ENCODE assay signal across 1 cellular context in the genomic region with DNA sequence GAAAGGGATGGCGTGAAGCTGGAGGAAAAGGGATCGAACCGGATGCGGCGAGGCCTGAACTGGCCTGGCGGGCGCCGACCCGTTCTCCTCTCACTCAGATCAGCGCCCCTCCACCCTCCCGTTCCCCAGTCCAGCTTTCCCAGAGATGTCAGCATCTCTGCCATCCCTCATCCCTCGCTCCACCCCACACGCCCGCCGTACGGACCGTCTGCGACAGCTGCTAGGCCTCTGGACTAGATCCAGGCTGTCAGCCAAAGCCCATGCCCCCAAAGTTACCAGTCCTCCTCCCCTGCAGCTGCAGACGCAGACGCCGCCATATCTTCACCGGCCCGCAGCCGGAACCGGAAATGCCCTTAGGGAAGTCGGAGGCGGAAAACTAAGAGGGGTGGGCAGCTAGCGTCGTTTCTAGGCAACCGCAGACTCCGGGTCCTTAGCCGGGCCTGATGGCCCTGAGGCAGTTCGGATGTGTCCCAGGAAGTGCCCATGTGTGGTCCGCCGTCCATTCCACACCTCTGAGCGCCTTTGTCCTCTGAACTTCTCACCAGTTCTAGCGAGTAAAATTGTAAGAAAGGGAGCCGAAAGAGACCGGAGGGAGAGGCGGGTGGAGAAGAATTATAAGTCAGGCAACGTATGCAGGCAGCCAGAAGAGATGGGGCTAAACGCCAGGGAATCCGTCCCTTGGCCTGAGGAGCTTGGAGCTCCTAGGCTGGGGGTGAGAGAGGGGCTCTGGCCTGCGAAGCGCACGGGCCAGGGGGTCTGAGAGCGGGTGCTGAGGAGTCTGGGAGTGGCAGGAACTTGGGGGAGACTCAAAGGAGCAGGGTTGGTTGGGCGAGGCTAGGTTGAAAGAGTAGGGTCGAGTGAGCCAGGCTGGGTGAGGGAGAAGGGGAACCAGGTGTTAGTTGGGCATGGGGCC.
A peak's percentile ranks its signal among the peaks of the same experiment; 100 is the strongest.
TF ChIP-seq lines count a peak whose summit lies in the region.

A gene with protein sequence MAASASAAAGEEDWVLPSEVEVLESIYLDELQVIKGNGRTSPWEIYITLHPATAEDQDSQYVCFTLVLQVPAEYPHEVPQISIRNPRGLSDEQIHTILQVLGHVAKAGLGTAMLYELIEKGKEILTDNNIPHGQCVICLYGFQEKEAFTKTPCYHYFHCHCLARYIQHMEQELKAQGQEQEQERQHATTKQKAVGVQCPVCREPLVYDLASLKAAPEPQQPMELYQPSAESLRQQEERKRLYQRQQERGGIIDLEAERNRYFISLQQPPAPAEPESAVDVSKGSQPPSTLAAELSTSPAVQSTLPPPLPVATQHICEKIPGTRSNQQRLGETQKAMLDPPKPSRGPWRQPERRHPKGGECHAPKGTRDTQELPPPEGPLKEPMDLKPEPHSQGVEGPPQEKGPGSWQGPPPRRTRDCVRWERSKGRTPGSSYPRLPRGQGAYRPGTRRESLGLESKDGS (minus strand): TSS at position 349 of the 913 bp plus-strand sequence. CDS start 32 bp downstream, at position 317.
A gene with protein sequence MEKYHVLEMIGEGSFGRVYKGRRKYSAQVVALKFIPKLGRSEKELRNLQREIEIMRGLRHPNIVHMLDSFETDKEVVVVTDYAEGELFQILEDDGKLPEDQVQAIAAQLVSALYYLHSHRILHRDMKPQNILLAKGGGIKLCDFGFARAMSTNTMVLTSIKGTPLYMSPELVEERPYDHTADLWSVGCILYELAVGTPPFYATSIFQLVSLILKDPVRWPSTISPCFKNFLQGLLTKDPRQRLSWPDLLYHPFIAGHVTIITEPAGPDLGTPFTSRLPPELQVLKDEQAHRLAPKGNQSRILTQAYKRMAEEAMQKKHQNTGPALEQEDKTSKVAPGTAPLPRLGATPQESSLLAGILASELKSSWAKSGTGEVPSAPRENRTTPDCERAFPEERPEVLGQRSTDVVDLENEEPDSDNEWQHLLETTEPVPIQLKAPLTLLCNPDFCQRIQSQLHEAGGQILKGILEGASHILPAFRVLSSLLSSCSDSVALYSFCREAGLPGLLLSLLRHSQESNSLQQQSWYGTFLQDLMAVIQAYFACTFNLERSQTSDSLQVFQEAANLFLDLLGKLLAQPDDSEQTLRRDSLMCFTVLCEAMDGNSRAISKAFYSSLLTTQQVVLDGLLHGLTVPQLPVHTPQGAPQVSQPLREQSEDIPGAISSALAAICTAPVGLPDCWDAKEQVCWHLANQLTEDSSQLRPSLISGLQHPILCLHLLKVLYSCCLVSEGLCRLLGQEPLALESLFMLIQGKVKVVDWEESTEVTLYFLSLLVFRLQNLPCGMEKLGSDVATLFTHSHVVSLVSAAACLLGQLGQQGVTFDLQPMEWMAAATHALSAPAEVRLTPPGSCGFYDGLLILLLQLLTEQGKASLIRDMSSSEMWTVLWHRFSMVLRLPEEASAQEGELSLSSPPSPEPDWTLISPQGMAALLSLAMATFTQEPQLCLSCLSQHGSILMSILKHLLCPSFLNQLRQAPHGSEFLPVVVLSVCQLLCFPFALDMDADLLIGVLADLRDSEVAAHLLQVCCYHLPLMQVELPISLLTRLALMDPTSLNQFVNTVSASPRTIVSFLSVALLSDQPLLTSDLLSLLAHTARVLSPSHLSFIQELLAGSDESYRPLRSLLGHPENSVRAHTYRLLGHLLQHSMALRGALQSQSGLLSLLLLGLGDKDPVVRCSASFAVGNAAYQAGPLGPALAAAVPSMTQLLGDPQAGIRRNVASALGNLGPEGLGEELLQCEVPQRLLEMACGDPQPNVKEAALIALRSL (N-terminal part only) (plus strand): TSS at position 433 of the 913 bp plus-strand sequence. CDS start 744 bp downstream, outside the sequence.

TF ChIP-seq in HepG2, 621 proteins besides CTCF, POLR2A, EP300 and RAD21 (continued from another document and continues in another):
- TF ChIP-seq, protein P1, sequence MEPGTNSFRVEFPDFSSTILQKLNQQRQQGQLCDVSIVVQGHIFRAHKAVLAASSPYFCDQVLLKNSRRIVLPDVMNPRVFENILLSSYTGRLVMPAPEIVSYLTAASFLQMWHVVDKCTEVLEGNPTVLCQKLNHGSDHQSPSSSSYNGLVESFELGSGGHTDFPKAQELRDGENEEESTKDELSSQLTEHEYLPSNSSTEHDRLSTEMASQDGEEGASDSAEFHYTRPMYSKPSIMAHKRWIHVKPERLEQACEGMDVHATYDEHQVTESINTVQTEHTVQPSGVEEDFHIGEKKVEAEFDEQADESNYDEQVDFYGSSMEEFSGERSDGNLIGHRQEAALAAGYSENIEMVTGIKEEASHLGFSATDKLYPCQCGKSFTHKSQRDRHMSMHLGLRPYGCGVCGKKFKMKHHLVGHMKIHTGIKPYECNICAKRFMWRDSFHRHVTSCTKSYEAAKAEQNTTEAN (CRISPR knock-in tag; conservative IDR thresholded peaks at IDR 0.05), result 0 out of 2 replicates have a peak, but pooled peaks have one; percentile 69
- TF ChIP-seq PHF8 (CRISPR knock-in tag; IDR thresholded peaks at IDR 0.05) (peak; percentile 98), CHCHD3 (CRISPR knock-in tag; IDR thresholded peaks at IDR 0.05) (no peak), ZNF180 (CRISPR knock-in tag; IDR thresholded peaks at IDR 0.05; ENCODE audit: borderline replicate concordance, low read depth) (no peak), NFRKB (IDR thresholded peaks at IDR 0.05) (no peak), TGIF2 (CRISPR knock-in tag; IDR thresholded peaks at IDR 0.05) (peak; percentile 52), CBX2 (IDR thresholded peaks at IDR 0.05; ENCODE audit: low read depth, low read length) (no peak), CBX2 (CRISPR knock-in tag; IDR thresholded peaks at IDR 0.05; ENCODE audit: low read depth) (no peak), CCDC6 (CRISPR knock-in tag; IDR thresholded peaks at IDR 0.05) (peak; percentile 83; the same call in 1 of the 2 replicates), ZNF138 (CRISPR knock-in tag; IDR thresholded peaks at IDR 0.05; ENCODE audit: low read depth) (no peak), TCF7 (IDR thresholded peaks at IDR 0.05; ENCODE audit: low read depth) (no peak), KAT7 (CRISPR knock-in tag; IDR thresholded peaks at IDR 0.05; ENCODE audit: borderline replicate concordance) (peak; percentile 86), ZNF510 (CRISPR knock-in tag; IDR thresholded peaks at IDR 0.05; ENCODE audit: low read depth) (no peak), PAWR (CRISPR knock-in tag; IDR thresholded peaks at IDR 0.05; ENCODE audit: borderline replicate concordance) (no peak), GABPA (IDR thresholded peaks at IDR 0.05; ENCODE audit: low read depth, low read length) (peak; percentile 91), GABPA (CRISPR knock-in tag; IDR thresholded peaks at IDR 0.05; ENCODE audit: low read depth) (peak; percentile 99), ZBTB38 (CRISPR knock-in tag; IDR thresholded peaks at IDR 0.05) (no peak), SMAD9 (CRISPR knock-in tag; IDR thresholded peaks at IDR 0.05) (no peak), ZNF331 (CRISPR knock-in tag; IDR thresholded peaks at IDR 0.05) (no peak), KLF11 (CRISPR knock-in tag; IDR thresholded peaks at IDR 0.05) (no peak), ZKSCAN8 (CRISPR knock-in tag; IDR thresholded peaks at IDR 0.05; ENCODE audit: borderline replicate concordance) (no peak), ZNF207 (IDR thresholded peaks at IDR 0.05; ENCODE audit: borderline replicate concordance) (no peak), HOXA7 (CRISPR knock-in tag; IDR thresholded peaks at IDR 0.05) (no peak), FOSL1 (CRISPR knock-in tag; IDR thresholded peaks at IDR 0.05; ENCODE audit: borderline replicate concordance) (no peak)
- TF ChIP-seq, protein P2, sequence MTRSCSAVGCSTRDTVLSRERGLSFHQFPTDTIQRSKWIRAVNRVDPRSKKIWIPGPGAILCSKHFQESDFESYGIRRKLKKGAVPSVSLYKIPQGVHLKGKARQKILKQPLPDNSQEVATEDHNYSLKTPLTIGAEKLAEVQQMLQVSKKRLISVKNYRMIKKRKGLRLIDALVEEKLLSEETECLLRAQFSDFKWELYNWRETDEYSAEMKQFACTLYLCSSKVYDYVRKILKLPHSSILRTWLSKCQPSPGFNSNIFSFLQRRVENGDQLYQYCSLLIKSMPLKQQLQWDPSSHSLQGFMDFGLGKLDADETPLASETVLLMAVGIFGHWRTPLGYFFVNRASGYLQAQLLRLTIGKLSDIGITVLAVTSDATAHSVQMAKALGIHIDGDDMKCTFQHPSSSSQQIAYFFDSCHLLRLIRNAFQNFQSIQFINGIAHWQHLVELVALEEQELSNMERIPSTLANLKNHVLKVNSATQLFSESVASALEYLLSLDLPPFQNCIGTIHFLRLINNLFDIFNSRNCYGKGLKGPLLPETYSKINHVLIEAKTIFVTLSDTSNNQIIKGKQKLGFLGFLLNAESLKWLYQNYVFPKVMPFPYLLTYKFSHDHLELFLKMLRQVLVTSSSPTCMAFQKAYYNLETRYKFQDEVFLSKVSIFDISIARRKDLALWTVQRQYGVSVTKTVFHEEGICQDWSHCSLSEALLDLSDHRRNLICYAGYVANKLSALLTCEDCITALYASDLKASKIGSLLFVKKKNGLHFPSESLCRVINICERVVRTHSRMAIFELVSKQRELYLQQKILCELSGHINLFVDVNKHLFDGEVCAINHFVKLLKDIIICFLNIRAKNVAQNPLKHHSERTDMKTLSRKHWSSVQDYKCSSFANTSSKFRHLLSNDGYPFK (CRISPR knock-in tag; IDR thresholded peaks at IDR 0.05; ENCODE audit: borderline replicate concordance), result peak; percentile 89
- TF ChIP-seq, protein P3, sequence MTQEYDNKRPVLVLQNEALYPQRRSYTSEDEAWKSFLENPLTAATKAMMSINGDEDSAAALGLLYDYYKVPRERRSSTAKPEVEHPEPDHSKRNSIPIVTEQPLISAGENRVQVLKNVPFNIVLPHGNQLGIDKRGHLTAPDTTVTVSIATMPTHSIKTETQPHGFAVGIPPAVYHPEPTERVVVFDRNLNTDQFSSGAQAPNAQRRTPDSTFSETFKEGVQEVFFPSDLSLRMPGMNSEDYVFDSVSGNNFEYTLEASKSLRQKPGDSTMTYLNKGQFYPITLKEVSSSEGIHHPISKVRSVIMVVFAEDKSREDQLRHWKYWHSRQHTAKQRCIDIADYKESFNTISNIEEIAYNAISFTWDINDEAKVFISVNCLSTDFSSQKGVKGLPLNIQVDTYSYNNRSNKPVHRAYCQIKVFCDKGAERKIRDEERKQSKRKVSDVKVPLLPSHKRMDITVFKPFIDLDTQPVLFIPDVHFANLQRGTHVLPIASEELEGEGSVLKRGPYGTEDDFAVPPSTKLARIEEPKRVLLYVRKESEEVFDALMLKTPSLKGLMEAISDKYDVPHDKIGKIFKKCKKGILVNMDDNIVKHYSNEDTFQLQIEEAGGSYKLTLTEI (CRISPR knock-in tag; conservative IDR thresholded peaks at IDR 0.05), result no peak
- TF ChIP-seq, protein P4, sequence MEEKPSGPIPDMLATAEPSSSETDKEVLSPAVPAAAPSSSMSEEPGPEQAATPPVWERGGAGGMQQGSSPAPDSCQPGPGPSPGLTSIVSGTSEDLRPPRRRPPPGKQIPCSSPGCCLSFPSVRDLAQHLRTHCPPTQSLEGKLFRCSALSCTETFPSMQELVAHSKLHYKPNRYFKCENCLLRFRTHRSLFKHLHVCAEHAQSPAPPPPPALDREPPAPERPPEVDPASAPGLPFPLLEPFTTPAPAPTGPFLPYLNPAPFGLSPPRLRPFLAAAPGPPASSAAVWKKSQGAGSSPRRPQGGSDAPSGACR (CRISPR knock-in tag; IDR thresholded peaks at IDR 0.05), result no peak; the same call in 1 of the 2 replicates
- TF ChIP-seq, protein P5, sequence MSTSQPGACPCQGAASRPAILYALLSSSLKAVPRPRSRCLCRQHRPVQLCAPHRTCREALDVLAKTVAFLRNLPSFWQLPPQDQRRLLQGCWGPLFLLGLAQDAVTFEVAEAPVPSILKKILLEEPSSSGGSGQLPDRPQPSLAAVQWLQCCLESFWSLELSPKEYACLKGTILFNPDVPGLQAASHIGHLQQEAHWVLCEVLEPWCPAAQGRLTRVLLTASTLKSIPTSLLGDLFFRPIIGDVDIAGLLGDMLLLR (CRISPR knock-in tag; IDR thresholded peaks at IDR 0.05), result peak; percentile 65
- TF ChIP-seq, protein P6, sequence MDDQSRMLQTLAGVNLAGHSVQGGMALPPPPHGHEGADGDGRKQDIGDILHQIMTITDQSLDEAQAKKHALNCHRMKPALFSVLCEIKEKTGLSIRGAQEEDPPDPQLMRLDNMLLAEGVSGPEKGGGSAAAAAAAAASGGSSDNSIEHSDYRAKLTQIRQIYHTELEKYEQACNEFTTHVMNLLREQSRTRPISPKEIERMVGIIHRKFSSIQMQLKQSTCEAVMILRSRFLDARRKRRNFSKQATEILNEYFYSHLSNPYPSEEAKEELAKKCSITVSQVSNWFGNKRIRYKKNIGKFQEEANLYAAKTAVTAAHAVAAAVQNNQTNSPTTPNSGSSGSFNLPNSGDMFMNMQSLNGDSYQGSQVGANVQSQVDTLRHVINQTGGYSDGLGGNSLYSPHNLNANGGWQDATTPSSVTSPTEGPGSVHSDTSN (CRISPR knock-in tag; IDR thresholded peaks at IDR 0.05; ENCODE audit: borderline replicate concordance), result no peak
- TF ChIP-seq, protein P7, sequence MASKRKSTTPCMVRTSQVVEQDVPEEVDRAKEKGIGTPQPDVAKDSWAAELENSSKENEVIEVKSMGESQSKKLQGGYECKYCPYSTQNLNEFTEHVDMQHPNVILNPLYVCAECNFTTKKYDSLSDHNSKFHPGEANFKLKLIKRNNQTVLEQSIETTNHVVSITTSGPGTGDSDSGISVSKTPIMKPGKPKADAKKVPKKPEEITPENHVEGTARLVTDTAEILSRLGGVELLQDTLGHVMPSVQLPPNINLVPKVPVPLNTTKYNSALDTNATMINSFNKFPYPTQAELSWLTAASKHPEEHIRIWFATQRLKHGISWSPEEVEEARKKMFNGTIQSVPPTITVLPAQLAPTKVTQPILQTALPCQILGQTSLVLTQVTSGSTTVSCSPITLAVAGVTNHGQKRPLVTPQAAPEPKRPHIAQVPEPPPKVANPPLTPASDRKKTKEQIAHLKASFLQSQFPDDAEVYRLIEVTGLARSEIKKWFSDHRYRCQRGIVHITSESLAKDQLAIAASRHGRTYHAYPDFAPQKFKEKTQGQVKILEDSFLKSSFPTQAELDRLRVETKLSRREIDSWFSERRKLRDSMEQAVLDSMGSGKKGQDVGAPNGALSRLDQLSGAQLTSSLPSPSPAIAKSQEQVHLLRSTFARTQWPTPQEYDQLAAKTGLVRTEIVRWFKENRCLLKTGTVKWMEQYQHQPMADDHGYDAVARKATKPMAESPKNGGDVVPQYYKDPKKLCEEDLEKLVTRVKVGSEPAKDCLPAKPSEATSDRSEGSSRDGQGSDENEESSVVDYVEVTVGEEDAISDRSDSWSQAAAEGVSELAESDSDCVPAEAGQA (IDR thresholded peaks at IDR 0.05; ENCODE audit: low read depth), result no peak
- TF ChIP-seq, protein P7 (CRISPR knock-in tag; IDR thresholded peaks at IDR 0.05; ENCODE audit: borderline replicate concordance), result no peak
